Comparison of ENCODE assay signal across 11 cellular contexts in genomic region chr5:134530375-134531077, GRCh38. TPM values are rescaled to one million over a fixed set of nuclear protein-coding genes. Genes with fewer than 3 reads are reported as not detected.
DNase-seq lines count a peak whose midpoint lies in the region; ATAC-seq and TF ChIP-seq lines count a peak whose summit lies in the region.
"Had no signal": no experiment of that assay in that cellular context is flagged by ENCODE, and none has a peak within 500 bp of the region (broad histone marks: within the 10 kb centered on the region; RNA-seq: fewer than 3 reads in every experiment).

No MANE protein-coding gene starts in this region.

- peaks cover 79% of the 10 kb centered on the region for H3K4me1 ChIP-seq in Karpas-422 (ENCODE audit: low read length)
- peaks cover 52 to 88% (median 78%) of the 10 kb centered on the region in 6 donors for H3K4me1 ChIP-seq in spleen

- peaks cover 43% of the 10 kb centered on the region for H4K20me1 ChIP-seq in Karpas-422 (ENCODE audit: insufficient read depth, low read depth, low read length)

- peaks cover 10% of the 10 kb centered on the region; the same call in 1 of the 2 replicates for H3K36me3 ChIP-seq in Karpas-422 (ENCODE audit: insufficient read depth, low read length)
- H3K36me3 ChIP-seq in spleen, result peaks cover 0 to 20% (median 0%) of the 10 kb centered on the region in 6 donors

- no peak for DNase-seq in Karpas-422
- DNase-seq in amygdala (lab: John Stamatoyannopoulos, UW), result peak in 36 of 56 donors; percentile 10 to 82 (median 42)
- DNase-seq in left kidney (ENCODE audit: low read depth, low spot score), result peak; percentile 51
- no peak for DNase-seq in spleen
- no peak for DNase-seq in left lobe of liver (ENCODE audit: low spot score)
- DNase-seq in NCI-H1930 (lab: John Stamatoyannopoulos, UW), result no peak
- DNase-seq: NCI-H748 treated with DMSO at 0.1 percent for 48 hours; stimulated activated naive CD8-positive, alpha-beta T cell treated with anti-CD3 and anti-CD28 coated beads, Interleukin-15, Interleukin-2, amounts not matched to agents 100 U/mL and 50 U/mL, for 24 hours had no signal

- 82 to 89% (median 87%) methylated on average over 8 of the region's 8 CpGs for WGBS in spleen, 5 donors

- peaks cover 99% of the 10 kb centered on the region for H3K79me2 ChIP-seq in Karpas-422 (ENCODE audit: low read length)

- H3K9me2 ChIP-seq in Karpas-422 (replicated peaks; ENCODE audit: insufficient read depth, low read length), result no peaks in the 10 kb centered on the region

- H3K4me3 ChIP-seq in Karpas-422 (ENCODE audit: low read length) (no peak overlapping the region), spleen (no peak overlapping the region)

- H3K4me2 ChIP-seq in Karpas-422 (ENCODE audit: low read depth, low read length, poor library complexity, severe bottlenecking), result peak overlapping the region; percentile 92
- H3K4me2 ChIP-seq: KMS-11 had no signal

- intact Hi-C loops in spleen (cut with DNase I; ENCODE audit: low total_unique reads), result no loop called here

- no peak for TF ChIP-seq CTCF in spleen (IDR thresholded peaks at IDR 0.05 in 8 of 11, conservative IDR thresholded peaks at IDR 0.05 in 3 of 11)

- H3K9ac ChIP-seq in Karpas-422 (ENCODE audit: low read length), result peak overlapping the region; percentile 99
- H3K9ac ChIP-seq: KMS-11 had no signal

- no peak for TF ChIP-seq POLR2A in spleen (IDR thresholded peaks at IDR 0.05)

- H2AFZ ChIP-seq in Karpas-422 (ENCODE audit: low read length), result no peak overlapping the region

- H3K9me3 ChIP-seq in Karpas-422 (ENCODE audit: low read length) (no peaks in the 10 kb centered on the region), spleen (no peaks in the 10 kb centered on the region)

- H3K27ac ChIP-seq in Karpas-422 (ENCODE audit: low read length) (peak overlapping the region; percentile 97), spleen (peak overlapping the region in 5 of 8 donors; percentile 9 to 97 (median 32))
- H3K27ac ChIP-seq: KMS-11 had no signal

- H3K27me3 ChIP-seq in Karpas-422 (ENCODE audit: low read length), result no peaks in the 10 kb centered on the region
- H3K27me3 ChIP-seq in spleen (replicated peaks in 1 of 7), result no peaks in the 10 kb centered on the region

- ATAC-seq in GM18520 (IDR thresholded peaks at IDR 0.05; ENCODE audit: unreplicated experiment) (no peak), left lobe of liver (no peak), GM19452 (IDR thresholded peaks at IDR 0.05; ENCODE audit: unreplicated experiment) (no peak)
- ATAC-seq: stimulated activated naive CD8-positive, alpha-beta T cell treated with anti-CD3 and anti-CD28 coated beads, Interleukin-15, Interleukin-2, amounts not matched to agents 100 U/mL and 50 U/mL, for 24 hours had no signal

RNA-seq across cellular contexts. Expression of gene JADE2, which starts 5.1 kb away (rescaled TPM):
- 82.1 and 139 TPM in 2 replicates for total RNA-seq in Karpas-422 (2014; rRNA removed; shearing (Covaris generic); ENCODE audit: low replicate concordance)
- total RNA-seq in spleen (100 to 1,000 TPM in 3 of 7 donors, 10 to 100 TPM in 4; 85.9 to 131 (median 95.9) TPM), left lobe of liver (14.2 TPM)
- 10 to 100 TPM; 12.3 to 30.8 (median 14.8) TPM for polyA plus RNA-seq in spleen

Comparison
In these comparisons a context has a peak if more than half of its experiments do, and no peak if none do; other contexts are left out.
1. DNase-seq: peak in amygdala (36 of 56) and left kidney (single experiment); none in Karpas-422 (single experiment), spleen (single experiment), left lobe of liver (single experiment) and NCI-H1930 (0 of 2).